In the genomic region with DNA sequence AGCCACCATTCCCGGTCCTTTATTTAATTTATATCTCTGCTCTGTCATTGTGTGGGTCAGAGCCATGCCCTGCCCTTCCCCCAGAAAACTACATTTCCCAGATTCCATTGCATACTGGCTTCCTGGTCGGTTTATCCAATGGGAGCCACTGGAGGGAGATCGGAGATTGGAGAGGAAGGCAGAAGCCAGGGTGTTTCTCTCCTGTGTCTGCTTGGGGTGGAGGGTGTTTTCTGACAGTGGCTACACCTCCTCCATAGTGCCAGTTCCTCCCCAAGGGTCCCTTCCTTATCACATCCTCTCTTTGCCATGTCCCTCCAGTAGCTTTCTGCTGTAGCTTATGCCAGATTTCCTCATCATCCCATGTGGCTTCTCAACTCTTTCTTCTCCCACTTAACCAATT, we compare ENCODE assay signal across 8 cellular contexts. TPM values are rescaled to one million over a fixed set of nuclear protein-coding genes. Genes with fewer than 3 reads are reported as not detected.
DNase-seq lines count a peak whose midpoint lies in the region; ATAC-seq and TF ChIP-seq lines count a peak whose summit lies in the region.

No MANE protein-coding gene starts in this region.

- no peaks in the 10 kb centered on the region for H3K36me3 ChIP-seq in cardiac muscle cell
- H3K36me3 ChIP-seq in upper lobe of left lung: no peaks in the 10 kb centered on the region

- no peak overlapping the region for H3K4me3 ChIP-seq in cardiac muscle cell
- no peak overlapping the region for H3K4me3 ChIP-seq in upper lobe of left lung

- no peak overlapping the region for H3K27ac ChIP-seq in cardiac muscle cell
- H3K27ac ChIP-seq in upper lobe of left lung: no peak overlapping the region

- WGBS in upper lobe of left lung, 2 donors: 3 to 6% methylated on average over 3 of the region's 3 CpGs

- TF ChIP-seq POLR2A in upper lobe of left lung (IDR thresholded peaks at IDR 0.05): no peak

- peak; percentile 34 to 69 for ATAC-seq in upper lobe of left lung (ENCODE audit: low FRiP score in 2 of 2)

- H3K4me1 ChIP-seq in cardiac muscle cell (ENCODE audit: low read depth): no peaks in the 10 kb centered on the region
- H3K4me1 ChIP-seq in upper lobe of left lung: peaks cover 13 to 22% (median 21%) of the 10 kb centered on the region in 4 donors

- H3K27me3 ChIP-seq in cardiac muscle cell (peaks cover 12% of the 10 kb centered on the region), upper lobe of left lung (peaks cover 0 to 24% (median 14%) of the 10 kb centered on the region in 4 donors)

- TF ChIP-seq CTCF in cardiac muscle cell (IDR thresholded peaks at IDR 0.05; ENCODE audit: low read depth, low read length): no peak
- peak in 1 of 6 experiments; percentile 6 for TF ChIP-seq CTCF in upper lobe of left lung (IDR thresholded peaks at IDR 0.05)

- no peak for TF ChIP-seq EP300 in upper lobe of left lung (IDR thresholded peaks at IDR 0.05)

- DNase-seq in Caki2 (ENCODE audit: low read depth): peak; percentile 60
- DNase-seq in KBM-7: peak; percentile 67
- peak; percentile 61 for DNase-seq in SW480 (ENCODE audit: low spot score)
- peak; percentile 57 to 58 for DNase-seq in cardiac muscle cell (ENCODE audit: low read depth in 1 of 2, low spot score in 1 of 2)
- DNase-seq in upper lobe of left lung: peak in 1 of 2 donors; percentile 27
- DNase-seq in activated CD4-positive, alpha-beta T cell treated with anti-CD3 and anti-CD28 coated beads, Interleukin-2, amount 50 U/mL, for 4 hours: no peak
- DNase-seq in stimulated activated CD4-positive, alpha-beta T cell treated with anti-CD3 and anti-CD28 coated beads, Interleukin-4, amount 100 ng/mL, for 4 hours: no peak
- no peak for DNase-seq in activated CD4-positive, CD25-positive, alpha-beta regulatory T cell treated with anti-CD3 and anti-CD28 coated beads, Interleukin-2, amount 50 U/mL, for 72 hours

- H3K9me3 ChIP-seq in cardiac muscle cell (ENCODE audit: low read depth): no peaks in the 10 kb centered on the region
- H3K9me3 ChIP-seq in upper lobe of left lung: no peaks in the 10 kb centered on the region

- in situ Hi-C loops in Caki2 (cut with HindIII; ENCODE audit: low pct_unique_long_range_greater_than_20kb, low sequenced_read_pairs) (no loop called here), KBM-7 (cut with MboI; ENCODE audit: low pct_unique_long_range_greater_than_20kb, low sequenced_read_pairs) (no loop called here)

RNA-seq across cellular contexts. Expression of a gene that starts 19.0 kb away (rescaled TPM):
- 1.4 and 13.5 TPM in 2 replicates for total RNA-seq in Caki2 (2014; rRNA removed; shearing (Covaris generic); ENCODE audit: low replicate concordance)
- total RNA-seq in cardiac muscle cell (36.2 and 55.1 TPM in 2 replicates), upper lobe of left lung (10 to 100 TPM in 1 of 6 donors, 1 to 10 TPM in 3, under 1 TPM in 1, not detected in 1; 0.98 to 11.3 (median 4.7) TPM)
- polyA plus RNA-seq in cardiac muscle cell: 27.1 and 40.3 TPM in 2 replicates

Comparison
In these comparisons a context has a peak if more than half of its experiments do, and no peak if none do; other contexts are left out.
1. DNase-seq: peak in Caki2 (single experiment), KBM-7 (single experiment), SW480 (single experiment) and cardiac muscle cell (2 of 2); none in activated CD4-positive, alpha-beta T cell treated with anti-CD3 and anti-CD28 coated beads, Interleukin-2, amount 50 U/mL, for 4 hours (0 of 2), stimulated activated CD4-positive, alpha-beta T cell treated with anti-CD3 and anti-CD28 coated beads, Interleukin-4, amount 100 ng/mL, for 4 hours (0 of 2) and activated CD4-positive, CD25-positive, alpha-beta regulatory T cell treated with anti-CD3 and anti-CD28 coated beads, Interleukin-2, amount 50 U/mL, for 72 hours (single experiment).